7 cellular contexts compared by ENCODE assay signal in genomic region chr13:35365885-35366284, GRCh38.
"Had no signal": no experiment of that assay in that cellular context is flagged by ENCODE, and none has a peak within 500 bp of the region (broad histone marks: within the 10 kb centered on the region; RNA-seq: fewer than 3 reads in every experiment).

No MANE protein-coding gene starts in this region.

- FAIRE-seq: HTR-8/SVneo, K562 had no signal

- DNase-seq: GM23248, GOT3, H7, IMR-90, KG1 had no signal
